In the genomic region with DNA sequence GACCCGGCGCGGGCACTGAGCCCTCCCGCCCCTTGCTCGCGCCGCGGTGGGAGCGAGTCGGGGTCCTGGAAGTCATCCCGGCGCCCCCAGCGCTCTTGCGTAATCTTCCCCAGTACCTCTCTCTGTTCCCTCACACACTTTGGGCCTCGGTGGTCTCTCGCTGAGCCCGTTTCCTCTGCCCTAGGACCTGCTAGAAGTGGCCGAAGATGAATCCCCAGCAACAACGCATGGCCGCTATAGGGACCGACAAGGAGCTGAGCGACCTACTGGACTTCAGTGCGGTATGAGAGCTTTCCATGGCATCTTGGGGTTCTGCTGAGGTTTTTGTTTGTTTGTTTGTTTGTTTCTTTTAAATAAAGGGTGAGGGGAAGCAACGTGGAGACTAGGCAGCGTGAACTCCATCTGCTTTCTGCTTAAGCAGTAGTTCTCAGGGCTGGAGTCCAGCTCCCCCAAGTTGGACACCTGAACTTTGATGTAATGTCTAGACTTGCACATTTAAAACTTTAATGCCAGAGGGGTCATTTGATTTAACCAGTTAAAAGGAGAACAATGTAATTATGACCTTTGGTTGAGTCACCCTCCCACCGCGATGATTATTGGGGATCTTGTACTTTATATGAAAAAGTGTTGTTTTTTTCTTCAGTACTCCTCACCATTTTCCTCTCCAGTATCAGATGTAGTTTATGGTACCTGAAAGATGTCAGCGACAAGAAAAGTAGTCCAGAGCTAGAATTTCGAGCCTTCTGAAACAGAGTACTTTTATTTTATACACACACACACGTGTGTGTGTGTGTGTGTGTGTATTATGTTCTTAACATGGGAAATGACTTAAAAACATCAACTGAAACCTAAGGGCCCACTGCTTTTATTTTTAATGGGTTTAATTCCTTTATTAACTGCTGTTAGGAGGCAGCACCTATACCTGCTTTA, we compare ENCODE assay signal across 8 cellular contexts. TPM values are rescaled to one million over a fixed set of nuclear protein-coding genes. Genes with fewer than 3 reads are reported as not detected.
DNase-seq lines count a peak whose midpoint lies in the region; ATAC-seq and TF ChIP-seq lines count a peak whose summit lies in the region.

No MANE protein-coding gene starts in this region.

- peaks cover 54% of the 10 kb centered on the region for H3K36me3 ChIP-seq in SJSA1
- peaks cover 4% of the 10 kb centered on the region for H3K36me3 ChIP-seq in smooth muscle cell (ENCODE audit: low read depth)

- in situ Hi-C loops in GM13976 (cut with MboI; ENCODE audit: low sequenced_read_pairs, unreplicated experiment) = loop anchor here (25.0 kb wide), 1 partner anchor 392 kb away; no protein-coding TSS in a partner anchor

- peaks cover 63% of the 10 kb centered on the region for H3K79me2 ChIP-seq in smooth muscle cell (ENCODE audit: low read depth)

- peak overlapping the region; percentile 94 to 98 (median 97) for H3K4me3 Mint-ChIP-seq in brain

- H2AFZ ChIP-seq in smooth muscle cell (ENCODE audit: low read depth) = peak overlapping the region; percentile 92

- H3F3A ChIP-seq in smooth muscle cell (ENCODE audit: low read depth) = peaks cover 6% of the 10 kb centered on the region

- peak overlapping the region; percentile 97 for H3K9ac ChIP-seq in smooth muscle cell (ENCODE audit: low read depth)

- peak overlapping the region; percentile 72; the same call in 1 of the 2 replicates for H3K27ac ChIP-seq in 22Rv1
- H3K27ac ChIP-seq in SJSA1 = peak overlapping the region; percentile 95
- H3K27ac ChIP-seq in smooth muscle cell (ENCODE audit: low read depth) = peak overlapping the region; percentile 64

- H3K36me3 Mint-ChIP-seq in brain = peaks cover 63% of the 10 kb centered on the region

- H3K27me3 Mint-ChIP-seq in brain = peaks cover 4% of the 10 kb centered on the region

- H3K4me1 ChIP-seq in SJSA1 (replicated peaks) (peaks cover 17% of the 10 kb centered on the region), smooth muscle cell (ENCODE audit: low read depth) (peaks cover 39% of the 10 kb centered on the region)

- ATAC-seq in HG03280 (IDR thresholded peaks at IDR 0.05; ENCODE audit: unreplicated experiment) (peak; percentile 13), HG03457 (IDR thresholded peaks at IDR 0.05; ENCODE audit: unreplicated experiment) (no peak)

- DNase-seq in GM13976 (ENCODE audit: low spot score) (peak; percentile 25), SJSA1 (ENCODE audit: low read depth in 1 of 2, low spot score in 2 of 2) (peak in 1 of 2 experiments; percentile 70), islet precursor cell (peak; percentile 74), smooth muscle cell (lab: John Stamatoyannopoulos, UW; ENCODE audit: unreplicated experiment) (no peak)

- peaks cover 43% of the 10 kb centered on the region for H4K20me1 ChIP-seq in smooth muscle cell (ENCODE audit: low read depth)

- H3K9me3 ChIP-seq in SJSA1 (replicated peaks) (no peaks in the 10 kb centered on the region), smooth muscle cell (replicated peaks; ENCODE audit: low read depth) (no peaks in the 10 kb centered on the region)

- H3K27ac Mint-ChIP-seq in brain = peak overlapping the region; percentile 96 to 99 (median 96)

- peaks cover 71% of the 10 kb centered on the region for H3K4me1 Mint-ChIP-seq in brain

- no peaks in the 10 kb centered on the region for H3K27me3 ChIP-seq in SJSA1 (replicated peaks)
- H3K27me3 ChIP-seq in smooth muscle cell (ENCODE audit: low read depth) = no peaks in the 10 kb centered on the region

- H3K4me3 ChIP-seq in SJSA1 = peak overlapping the region; percentile 93
- peak overlapping the region; percentile 79 for H3K4me3 ChIP-seq in smooth muscle cell

- WGBS in smooth muscle cell (ENCODE audit: low lambda C conversion rate) = 6% methylated on average over 28 of the region's 30 CpGs

- peaks cover 7 to 18% (median 9%) of the 10 kb centered on the region in 5 experiments for H3K9me3 Mint-ChIP-seq in brain

- TF ChIP-seq CTCF in 22Rv1 (IDR thresholded peaks at IDR 0.05) = no peak
- TF ChIP-seq CTCF in GM13976 (IDR thresholded peaks at IDR 0.05; ENCODE audit: borderline replicate concordance, control extremely low read depth, extremely low read depth, insufficient read depth, missing control alignments) = no peak
- TF ChIP-seq CTCF in brain (conservative IDR thresholded peaks at IDR 0.05) = no peak
- no peak for TF ChIP-seq CTCF in smooth muscle cell (IDR thresholded peaks at IDR 0.05; ENCODE audit: borderline replicate concordance, insufficient read depth, poor library complexity, severe bottlenecking)

- H3K4me2 ChIP-seq in smooth muscle cell = peak overlapping the region; percentile 97

RNA-seq across cellular contexts. Expression of gene TCF12, which starts 1.5 kb away (rescaled TPM):
- total RNA-seq in SJSA1 (2014; rRNA removed; shearing (Covaris generic)) = 47.0 and 69.5 TPM in 2 replicates
- polyA plus RNA-seq in brain (ENCODE audit: insufficient read depth, low read depth, low replicate concordance) (94.9 TPM), smooth muscle cell (50.3 and 54.1 TPM in 2 replicates)
- 136 and 302 TPM in 2 replicates for total RNA-seq in smooth muscle cell
